28 cellular contexts compared by ENCODE assay signal in the genomic region with DNA sequence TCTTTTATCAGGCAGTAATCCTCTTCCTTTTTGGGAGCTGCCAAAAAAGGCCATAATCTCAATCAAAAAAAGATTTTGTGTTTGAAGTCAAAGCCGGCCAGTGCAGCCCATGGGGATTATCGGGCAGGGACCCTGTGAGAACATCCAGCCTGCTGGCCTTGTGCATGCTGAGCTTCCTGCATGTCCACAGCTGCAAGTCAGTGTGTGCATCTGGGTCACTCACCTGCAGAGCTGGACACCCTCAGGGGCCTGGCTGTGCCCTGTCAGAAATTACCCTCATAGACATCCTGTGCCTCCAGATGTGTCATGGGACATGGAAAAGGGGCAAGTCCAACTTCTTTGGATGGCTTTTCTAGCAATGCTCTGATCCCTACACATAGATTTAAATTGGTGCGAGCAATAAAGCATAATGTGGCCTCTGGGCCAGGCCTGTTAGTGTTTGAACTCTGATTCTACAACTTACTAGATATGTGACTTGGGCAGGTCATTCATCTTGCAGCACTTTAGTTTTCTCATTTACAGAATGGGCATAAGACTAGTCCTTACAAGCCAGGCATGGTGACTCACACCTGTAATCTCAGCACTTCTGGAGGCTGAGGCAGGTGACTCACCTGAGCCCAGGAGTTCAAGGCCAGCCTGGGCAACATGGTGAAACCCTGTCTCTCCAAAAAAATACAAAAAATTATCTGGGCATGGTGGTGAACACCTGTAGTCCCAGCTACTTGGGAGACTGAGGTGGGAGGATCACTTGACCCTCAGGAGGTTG.
"Had no signal": no experiment of that assay in that cellular context is flagged by ENCODE, and none has a peak within 500 bp of the region (broad histone marks: within the 10 kb centered on the region; RNA-seq: fewer than 3 reads in every experiment).

No MANE protein-coding gene starts in this region.

- H2AFZ ChIP-seq: neural progenitor cell had no signal

- H3K27ac ChIP-seq: dorsolateral prefrontal cortex, esophagus squamous epithelium, neural progenitor cell, ovary, psoas muscle, suprapubic skin, transverse colon, vagina had no signal

- H3K4me2 ChIP-seq: neural progenitor cell, smooth muscle cell had no signal

- DNase-seq: central memory CD4-positive, alpha-beta T cell; dorsolateral prefrontal cortex; effector CD4-positive, alpha-beta T cell; esophagus squamous epithelium; kidney glomerular epithelial cell; mesendoderm; midbrain; naive thymus-derived CD4-positive, alpha-beta T cell; nucleus accumbens; ovary; posterior cingulate gyrus; psoas muscle; right cardiac atrium; stimulated activated CD4-positive, alpha-beta T cell treated with anti-CD3 and anti-CD28 coated beads, Interleukin-12 subunit alpha, Interleukin-12 subunit beta, amount 100 ng/mL, for 4 hours; stimulated activated CD4-positive, alpha-beta T cell treated with anti-CD3 and anti-CD28 coated beads, Interleukin-1b, Interleukin-23, amount 100 ng/mL, for 48 hours; stimulated activated CD4-positive, alpha-beta T cell treated with anti-CD3 and anti-CD28 coated beads, Interleukin-4, amount 100 ng/mL, for 1 hour; stimulated activated CD8-positive, alpha-beta memory T cell treated with anti-CD3 and anti-CD28 coated beads, Interleukin-4, amount 100 ng/mL, for 48 hours; stimulated activated naive CD4-positive, alpha-beta T cell; stimulated activated naive CD8-positive, alpha-beta T cell treated with anti-CD3 and anti-CD28 coated beads, Interleukin-15, amount 100 ng/mL, for 72 hours; transverse colon had no signal

- H3K4me1 ChIP-seq: neural progenitor cell, psoas muscle, suprapubic skin, transverse colon, vagina had no signal

- H3K27ac Mint-ChIP-seq: naive thymus-derived CD4-positive, alpha-beta T cell; nephron; neural progenitor cell; stimulated activated naive CD8-positive, alpha-beta T cell treated with anti-CD3 and anti-CD28 coated beads, Interleukin-15, amount 100 ng/mL, for 72 hours had no signal

- H3K4me3 ChIP-seq: dorsolateral prefrontal cortex, esophagus squamous epithelium, neural progenitor cell, ovary, psoas muscle, smooth muscle cell, suprapubic skin, transverse colon, vagina had no signal

- H3K9me3 ChIP-seq: ovary had no signal

- ATAC-seq: naive thymus-derived CD4-positive, alpha-beta T cell; psoas muscle; right cardiac atrium; stimulated activated naive CD8-positive, alpha-beta T cell treated with anti-CD3 and anti-CD28 coated beads, Interleukin-15, amount 100 ng/mL, for 72 hours had no signal

- H3K27me3 Mint-ChIP-seq: stimulated activated naive CD8-positive, alpha-beta T cell treated with anti-CD3 and anti-CD28 coated beads, Interleukin-15, amount 100 ng/mL, for 72 hours had no signal

- H3K4me3 Mint-ChIP-seq: naive thymus-derived CD4-positive, alpha-beta T cell; nephron; neural progenitor cell; stimulated activated naive CD8-positive, alpha-beta T cell treated with anti-CD3 and anti-CD28 coated beads, Interleukin-15, amount 100 ng/mL, for 72 hours had no signal

- H3K4me1 Mint-ChIP-seq: nephron; stimulated activated naive CD8-positive, alpha-beta T cell treated with anti-CD3 and anti-CD28 coated beads, Interleukin-15, amount 100 ng/mL, for 72 hours had no signal

- H3K9ac ChIP-seq: neural progenitor cell had no signal

- H3K36me3 ChIP-seq: esophagus squamous epithelium, neural progenitor cell, ovary, suprapubic skin, transverse colon, vagina had no signal

- H3K27me3 ChIP-seq: dorsolateral prefrontal cortex, esophagus squamous epithelium, neural progenitor cell, ovary, suprapubic skin, transverse colon, vagina had no signal

- FAIRE-seq: colon, frontal cortex, islet of Langerhans had no signal
